7 cellular contexts compared by ENCODE assay signal in genomic region chr6:158131926-158132325, GRCh38. TPM values are rescaled to one million over a fixed set of nuclear protein-coding genes. Genes with fewer than 3 reads are reported as not detected.
DNase-seq lines count a peak whose midpoint lies in the region; ATAC-seq, FAIRE-seq and TF ChIP-seq lines count a peak whose summit lies in the region.

No MANE protein-coding gene starts in this region.

- in situ Hi-C loops in KBM-7 (cut with MboI; ENCODE audit: low pct_unique_long_range_greater_than_20kb, low sequenced_read_pairs) = no loop called here

- TF ChIP-seq CTCF in kidney (IDR thresholded peaks at IDR 0.05; ENCODE audit: borderline replicate concordance, extremely low read depth, insufficient read depth) (peak; percentile 7), coronary artery (IDR thresholded peaks at IDR 0.05) (no peak)

- H3K4me1 ChIP-seq in kidney (ENCODE audit: control insufficient read depth in 1 of 2, insufficient read depth in 1 of 2, low read depth in 1 of 2, low read length in 2 of 2) = no peaks in the 10 kb centered on the region

- peak; percentile 15 for DNase-seq in GF-D8 (lab: John Stamatoyannopoulos, UW)
- peak; percentile 47 for DNase-seq in KBM-7
- no peak for DNase-seq in kidney
- DNase-seq in coronary artery (ENCODE audit: low spot score) = no peak

- no peaks in the 10 kb centered on the region for H3K36me3 ChIP-seq in kidney (ENCODE audit: control insufficient read depth in 1 of 2, insufficient read depth in 2 of 2, low read length in 2 of 2)

- H3K4me3 ChIP-seq in kidney (ENCODE audit: low read length in 2 of 2) (no peak overlapping the region), coronary artery (no peak overlapping the region)

- no peak overlapping the region for H3K9ac ChIP-seq in kidney (ENCODE audit: low read length in 2 of 2)

- H3K9me3 ChIP-seq in kidney (ENCODE audit: control insufficient read depth in 1 of 2, low read length in 2 of 2) = no peaks in the 10 kb centered on the region

- ATAC-seq in SK-N-SH treated with all-trans-retinoic acid at 6 μM for 48 hours = peak; percentile 86
- ATAC-seq in HG03175 (IDR thresholded peaks at IDR 0.05; ENCODE audit: unreplicated experiment) = no peak
- ATAC-seq in GM18502 (IDR thresholded peaks at IDR 0.05; ENCODE audit: poor library complexity, unreplicated experiment) = no peak

- H3K27ac ChIP-seq in kidney (ENCODE audit: low read depth in 2 of 2, low read length in 2 of 2) = no peak overlapping the region
- H3K27ac ChIP-seq in coronary artery = no peak overlapping the region

- FAIRE-seq in kidney (lab: Jason Lieb, UNC) = no peak

- intact Hi-C loops in kidney (cut with DNase I) = no loop called here

TF ChIP-seq in SK-N-SH treated with all-trans-retinoic acid at 6 μM for 48 hours, 23 proteins besides CTCF, POLR2A, EP300 and RAD21:
- TF ChIP-seq TOX (CRISPR knock-in tag; IDR thresholded peaks at IDR 0.05; ENCODE audit: borderline replicate concordance) = no peak
- no peak for TF ChIP-seq CREB5 (CRISPR knock-in tag; IDR thresholded peaks at IDR 0.05; ENCODE audit: low read depth)
- TF ChIP-seq ZNF70 (CRISPR knock-in tag; IDR thresholded peaks at IDR 0.05) = no peak
- no peak for TF ChIP-seq PPARA (CRISPR knock-in tag; IDR thresholded peaks at IDR 0.05; ENCODE audit: borderline replicate concordance)
- no peak for TF ChIP-seq OSR1 (CRISPR knock-in tag; IDR thresholded peaks at IDR 0.05)
- TF ChIP-seq ZFP30 (CRISPR knock-in tag; IDR thresholded peaks at IDR 0.05) = no peak
- TF ChIP-seq ZNF8 (CRISPR knock-in tag; IDR thresholded peaks at IDR 0.05) = no peak
- TF ChIP-seq CSRNP3 (CRISPR knock-in tag; IDR thresholded peaks at IDR 0.05) = no peak
- TF ChIP-seq ZFP3 (CRISPR knock-in tag; IDR thresholded peaks at IDR 0.05) = no peak
- no peak for TF ChIP-seq CSDC2 (CRISPR knock-in tag; IDR thresholded peaks at IDR 0.05)
- no peak for TF ChIP-seq ISL1 (CRISPR knock-in tag; IDR thresholded peaks at IDR 0.05)
- no peak for TF ChIP-seq ZNF565 (CRISPR knock-in tag; conservative IDR thresholded peaks at IDR 0.05; ENCODE audit: low read depth)

RNA-seq across cellular contexts. Expression of gene SERAC1, which starts 36.1 kb away (rescaled TPM):
- 6.7 TPM for total RNA-seq in kidney
- 5.8 TPM for polyA plus RNA-seq in kidney (ENCODE audit: insufficient read depth, low read depth, low replicate concordance)

RNA-seq across cellular contexts. Expression of gene GTF2H5, which starts 36.2 kb away (rescaled TPM):
- total RNA-seq in kidney = 23.3 TPM
- polyA plus RNA-seq in kidney (ENCODE audit: insufficient read depth, low read depth, low replicate concordance) = 42.0 TPM

Comparison
In these comparisons a context has a peak if more than half of its experiments do, and no peak if none do; other contexts are left out.
1. DNase-seq: peak in GF-D8 (single experiment) and KBM-7 (single experiment); none in kidney (single experiment) and coronary artery (single experiment).